In genomic region chr6:32668226-32668747, GRCh38 we compare ENCODE assay signal across 10 cellular contexts. TPM values are rescaled to one million over a fixed set of nuclear protein-coding genes. Genes with fewer than 3 reads are reported as not detected.
DNase-seq lines count a peak whose midpoint lies in the region; ATAC-seq, FAIRE-seq and TF ChIP-seq lines count a peak whose summit lies in the region.
"Had no signal": no experiment of that assay in that cellular context is flagged by ENCODE, and none has a peak within 500 bp of the region (broad histone marks: within the 10 kb centered on the region; RNA-seq: fewer than 3 reads in every experiment).

No MANE protein-coding gene starts in this region.

- intact Hi-C loops in natural killer cell (cut with micrococcal nuclease), result no loop called here

- H3K4me3 ChIP-seq in bronchial epithelial cell (ENCODE audit: low read depth, low read length) (no peak overlapping the region), smooth muscle cell (no peak overlapping the region)

- H3K27ac ChIP-seq in smooth muscle cell (ENCODE audit: low read depth), result no peak overlapping the region
- H3K27ac ChIP-seq: VCaP had no signal

- no peaks in the 10 kb centered on the region for H3K79me2 ChIP-seq in smooth muscle cell (ENCODE audit: low read depth)

- H3K27me3 Mint-ChIP-seq in natural killer cell (ENCODE audit: low read depth in 2 of 2), result peaks cover 17 to 40% of the 10 kb centered on the region in 2 donors

- 74% methylated on average over 5 of the region's 5 CpGs for WGBS in smooth muscle cell (ENCODE audit: low lambda C conversion rate)

- H3K27me3 ChIP-seq in bronchial epithelial cell (ENCODE audit: control insufficient read depth, insufficient read depth, low read length) (no peaks in the 10 kb centered on the region), smooth muscle cell (ENCODE audit: low read depth) (no peaks in the 10 kb centered on the region)

- no peaks in the 10 kb centered on the region for H3K4me1 ChIP-seq in smooth muscle cell (ENCODE audit: low read depth)

- H3K9ac ChIP-seq in smooth muscle cell (ENCODE audit: low read depth), result no peak overlapping the region

- H3K9me3 Mint-ChIP-seq in natural killer cell, result peaks cover 0 to 4% of the 10 kb centered on the region in 2 donors

- H2AFZ ChIP-seq in smooth muscle cell (ENCODE audit: low read depth), result no peak overlapping the region

- H3K27ac Mint-ChIP-seq in natural killer cell, result peak overlapping the region; percentile 75 to 92

- no peaks in the 10 kb centered on the region for H4K20me1 ChIP-seq in smooth muscle cell (ENCODE audit: low read depth)

- H3K36me3 Mint-ChIP-seq in natural killer cell, result peaks cover 7% of the 10 kb centered on the region

- ATAC-seq in HG02840 (IDR thresholded peaks at IDR 0.05; ENCODE audit: low FRiP score, unreplicated experiment) (peak; percentile 79), natural killer cell (peak; percentile 66 to 75 (median 74))

- no peaks in the 10 kb centered on the region for H3F3A ChIP-seq in smooth muscle cell (ENCODE audit: low read depth)

- no peaks in the 10 kb centered on the region for H3K9me3 ChIP-seq in smooth muscle cell (replicated peaks; ENCODE audit: low read depth)

- TF ChIP-seq CTCF in bronchial epithelial cell (IDR thresholded peaks at IDR 0.05; ENCODE audit: insufficient read depth, low read length, severe bottlenecking), result no peak
- TF ChIP-seq CTCF in natural killer cell (IDR thresholded peaks at IDR 0.05), result no peak
- no peak for TF ChIP-seq CTCF in smooth muscle cell (IDR thresholded peaks at IDR 0.05; ENCODE audit: borderline replicate concordance, insufficient read depth, poor library complexity, severe bottlenecking)

- no peak overlapping the region for H3K4me2 ChIP-seq in smooth muscle cell

- no peak overlapping the region for H3K4me3 Mint-ChIP-seq in natural killer cell

- peak; percentile 26 for DNase-seq in NK-92 treated with Interleukin-12 subunit alpha and Interleukin-12 subunit beta, amount 100 ng/mL, for 24 hours (lab: John Stamatoyannopoulos, UW)
- DNase-seq in NK-92 (lab: John Stamatoyannopoulos, UW; ENCODE audit: unreplicated experiment) (no peak), bronchial epithelial cell (ENCODE audit: low read depth) (peak; percentile 83), natural killer cell (peak; percentile 44), NCI-H1105 treated with DMSO at 0.1 percent for 48 hours (lab: John Stamatoyannopoulos, UW) (no peak), smooth muscle cell (lab: John Stamatoyannopoulos, UW; ENCODE audit: unreplicated experiment) (no peak)

- no peak for FAIRE-seq in bronchial epithelial cell (lab: Jason Lieb, UNC)

- H3K36me3 ChIP-seq in bronchial epithelial cell (ENCODE audit: control insufficient read depth, insufficient read depth, low read length) (no peaks in the 10 kb centered on the region), smooth muscle cell (ENCODE audit: low read depth) (no peaks in the 10 kb centered on the region)

- H3K4me1 Mint-ChIP-seq in natural killer cell, result peaks cover 23 to 41% of the 10 kb centered on the region in 2 donors

- TF ChIP-seq POLR2A in Raji (IDR thresholded peaks at IDR 0.05; ENCODE audit: insufficient read depth, low read depth, low read length), result 0 out of 2 replicates have a peak, but pooled peaks have one; percentile 32

RNA-seq across cellular contexts. Expression of gene HLA-DQB1, which starts 1.8 kb away (rescaled TPM):
- 1.4 TPM in 1 of 2 replicates, not detected in the other for total RNA-seq in bronchial epithelial cell
- 10 to 100 TPM; 24.8 to 97.3 (median 25.5) TPM for total RNA-seq in natural killer cell
- 6.5 and 6.6 TPM in 2 replicates for total RNA-seq in smooth muscle cell
- 8.7 and 28.0 TPM in 2 replicates for polyA plus RNA-seq in smooth muscle cell
- total RNA-seq: myocyte had no signal

RNA-seq across cellular contexts. Expression of gene HLA-DQA1, which starts 31.1 kb away (rescaled TPM):
- not detected in 2 replicates for total RNA-seq in bronchial epithelial cell
- total RNA-seq in natural killer cell, result 10 to 100 TPM in 2 of 3 donors, 1 to 10 TPM in 1; 7.0 to 46.7 (median 39.9) TPM
- 1.0 TPM in 1 of 2 replicates, not detected in the other for total RNA-seq in smooth muscle cell
- polyA plus RNA-seq in smooth muscle cell, result not detected in 2 replicates
- total RNA-seq: myocyte had no signal

Comparison
In these comparisons a context has a peak if more than half of its experiments do, and no peak if none do; other contexts are left out.
1. DNase-seq: peak in NK-92 treated with Interleukin-12 subunit alpha and Interleukin-12 subunit beta, amount 100 ng/mL, for 24 hours (single experiment), bronchial epithelial cell (single experiment) and natural killer cell (single experiment); none in NK-92 (single experiment), NCI-H1105 treated with DMSO at 0.1 percent for 48 hours (single experiment) and smooth muscle cell (single experiment).